In the genomic region with DNA sequence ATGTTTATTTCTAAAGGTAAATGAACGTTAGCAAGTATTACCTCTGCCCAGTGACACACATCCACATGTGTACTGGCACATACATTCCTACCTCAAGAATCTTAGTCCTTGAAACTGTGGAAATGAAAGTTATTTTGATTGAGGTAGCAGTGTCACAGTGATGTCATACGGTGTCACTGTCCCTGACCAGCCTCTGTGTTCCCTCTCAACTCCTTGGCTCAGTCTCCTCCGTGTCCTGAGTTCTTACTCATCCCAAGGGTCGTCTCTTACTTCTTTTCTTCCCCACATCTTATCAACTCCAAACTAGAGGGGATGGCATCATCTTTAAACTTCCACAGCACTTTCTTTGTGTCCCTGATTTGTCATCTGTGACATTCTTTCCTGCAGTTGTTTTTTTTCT, we compare ENCODE assay signal across 12 cellular contexts. TPM values are rescaled to one million over a fixed set of nuclear protein-coding genes. Genes with fewer than 3 reads are reported as not detected.
DNase-seq lines count a peak whose midpoint lies in the region; FAIRE-seq and TF ChIP-seq lines count a peak whose summit lies in the region.
"Had no signal": no experiment of that assay in that cellular context is flagged by ENCODE, and none has a peak within 500 bp of the region (broad histone marks: within the 10 kb centered on the region; RNA-seq: fewer than 3 reads in every experiment).

No MANE protein-coding gene starts in this region.

- H3K4me1 ChIP-seq in breast epithelium (no peaks in the 10 kb centered on the region), astrocyte (ENCODE audit: insufficient read depth, low read length) (peaks cover 43% of the 10 kb centered on the region), mesenchymal stem cell (ENCODE audit: control insufficient read depth, insufficient read depth, low read depth, low read length) (peaks cover 16% of the 10 kb centered on the region), transverse colon (peaks cover 15 to 55% (median 28%) of the 10 kb centered on the region in 4 donors), right atrium auricular region (peaks cover 0 to 57% of the 10 kb centered on the region in 2 donors)

- POLR2A ChIA-PET in MCF 10A (lab: Yijun Ruan, JAX), result no interaction called here

- H3K36me3 Mint-ChIP-seq in MCF 10A (ENCODE audit: insufficient read depth, unreplicated experiment) (no peaks in the 10 kb centered on the region), astrocyte (ENCODE audit: low read depth, unreplicated experiment) (peaks cover 4% of the 10 kb centered on the region)

- TF ChIP-seq EP300 in transverse colon (IDR thresholded peaks at IDR 0.05; ENCODE audit: low read depth), result no peak

- 77% methylated on average over 3 of the region's 4 CpGs for WGBS in mesenchymal stem cell
- 50 to 67% methylated on average over 1 to 4 of the region's 4 CpGs for WGBS in transverse colon (ENCODE audit: low coverage in 1 of 2), 2 donors

- H3K36me3 ChIP-seq in breast epithelium (no peaks in the 10 kb centered on the region), astrocyte (ENCODE audit: insufficient read depth, low read length) (no peaks in the 10 kb centered on the region), mesenchymal stem cell (ENCODE audit: control insufficient read depth in 1 of 2, insufficient read depth in 2 of 2, low read depth in 1 of 2, low read length in 2 of 2) (peaks cover 0 to 2% of the 10 kb centered on the region in 2 experiments), transverse colon (no peaks in the 10 kb centered on the region), right atrium auricular region (no peaks in the 10 kb centered on the region)
- H3K36me3 ChIP-seq: suprapubic skin had no signal

- H2BK12ac ChIP-seq in mesenchymal stem cell (ENCODE audit: low read length in 2 of 2), result no peak overlapping the region

- H3K9me3 Mint-ChIP-seq in MCF 10A (ENCODE audit: unreplicated experiment) (no peaks in the 10 kb centered on the region), astrocyte (ENCODE audit: unreplicated experiment) (peaks cover 4% of the 10 kb centered on the region)

- in situ Hi-C loops in transverse colon (cut with MboI; ENCODE audit: low pct_ligation_motif_present in 1 of 4, low pct_unique_long_range_greater_than_20kb in 1 of 4, low sequenced_read_pairs in 3 of 4), result no loop called here

- H3K4me3 ChIP-seq in breast epithelium (no peak overlapping the region), astrocyte (ENCODE audit: insufficient read depth, low read depth, low read length) (no peak overlapping the region), mesenchymal stem cell (ENCODE audit: insufficient read depth in 1 of 2, low read depth in 1 of 2, low read length in 2 of 2) (no peak overlapping the region), transverse colon (peak overlapping the region in 1 of 4 donors; percentile 88), right atrium auricular region (no peak overlapping the region)

- no peaks in the 10 kb centered on the region for H3K9me3 ChIP-seq in breast epithelium
- H3K9me3 ChIP-seq in astrocyte (ENCODE audit: insufficient read depth, low read depth, low read length), result no peaks in the 10 kb centered on the region
- H3K9me3 ChIP-seq in mesenchymal stem cell (ENCODE audit: control insufficient read depth, low read length), result no peaks in the 10 kb centered on the region
- H3K9me3 ChIP-seq in transverse colon, result no peaks in the 10 kb centered on the region
- H3K9me3 ChIP-seq in right atrium auricular region, result no peaks in the 10 kb centered on the region
- H3K9me3 ChIP-seq: suprapubic skin had no signal

- no peak for TF ChIP-seq POLR2A in breast epithelium (IDR thresholded peaks at IDR 0.05)
- no peak for TF ChIP-seq POLR2A in transverse colon (IDR thresholded peaks at IDR 0.05)

- no peak overlapping the region for H3K27ac Mint-ChIP-seq in MCF 10A (ENCODE audit: low read depth, unreplicated experiment)
- H3K27ac Mint-ChIP-seq in astrocyte (ENCODE audit: unreplicated experiment), result peak overlapping the region; percentile 0

- no peak overlapping the region for H3K14ac ChIP-seq in mesenchymal stem cell (ENCODE audit: low read length in 2 of 2)

- H4K20me1 ChIP-seq in astrocyte (ENCODE audit: insufficient read depth, low read length), result peaks cover 65% of the 10 kb centered on the region

- DNase-seq in breast epithelium (ENCODE audit: low spot score in 2 of 2) (no peak), MCF 10A (ENCODE audit: unreplicated experiment) (no peak), astrocyte (ENCODE audit: low read depth) (no peak), mesenchymal stem cell (peak; percentile 53), transverse colon (no peak), DMS 273 treated with DMSO at 0.1 percent for 48 hours (lab: John Stamatoyannopoulos, UW) (no peak), right atrium auricular region (ENCODE audit: low spot score) (no peak), NK-92 (lab: John Stamatoyannopoulos, UW; ENCODE audit: unreplicated experiment) (no peak)
- DNase-seq: foreskin fibroblast, NCI-H774 had no signal

- no peak overlapping the region for H2AK5ac ChIP-seq in mesenchymal stem cell (ENCODE audit: low read length, severe bottlenecking)

- no peak overlapping the region for H2BK120ac ChIP-seq in mesenchymal stem cell (ENCODE audit: low read depth, low read length)

- H3K27me3 Mint-ChIP-seq in MCF 10A (ENCODE audit: insufficient read depth, unreplicated experiment) (no peaks in the 10 kb centered on the region), astrocyte (ENCODE audit: low read depth, unreplicated experiment) (no peaks in the 10 kb centered on the region)

- peaks cover 13% of the 10 kb centered on the region for H3K79me1 ChIP-seq in mesenchymal stem cell (replicated peaks; ENCODE audit: low read length, poor library complexity, severe bottlenecking)

- H3K4me3 Mint-ChIP-seq in MCF 10A (ENCODE audit: unreplicated experiment) (no peak overlapping the region), astrocyte (ENCODE audit: unreplicated experiment) (no peak overlapping the region)

- H3K4me1 Mint-ChIP-seq in MCF 10A (ENCODE audit: insufficient read depth, unreplicated experiment) (peaks cover 22% of the 10 kb centered on the region), astrocyte (ENCODE audit: low read depth, unreplicated experiment) (peaks cover 36% of the 10 kb centered on the region)

- FAIRE-seq in astrocyte (lab: Jason Lieb, UNC), result no peak
- FAIRE-seq: GM12892 had no signal

- H3K23ac ChIP-seq in mesenchymal stem cell (ENCODE audit: low read length in 2 of 2), result no peak overlapping the region

- no peak for TF ChIP-seq CTCF in breast epithelium (IDR thresholded peaks at IDR 0.05)
- no peak for TF ChIP-seq CTCF in MCF 10A (IDR thresholded peaks at IDR 0.05; ENCODE audit: unreplicated experiment)
- TF ChIP-seq CTCF in astrocyte (IDR thresholded peaks at IDR 0.05; ENCODE audit: insufficient read depth, low read depth, low read length), result no peak
- no peak for TF ChIP-seq CTCF in transverse colon (IDR thresholded peaks at IDR 0.05)
- no peak for TF ChIP-seq CTCF in right atrium auricular region (IDR thresholded peaks at IDR 0.05)

- H3K27me3 ChIP-seq in breast epithelium (no peaks in the 10 kb centered on the region), astrocyte (ENCODE audit: insufficient read depth, low read length) (no peaks in the 10 kb centered on the region), mesenchymal stem cell (ENCODE audit: control insufficient read depth in 1 of 2, insufficient read depth in 1 of 2, low read length in 2 of 2) (no peaks in the 10 kb centered on the region), transverse colon (no peaks in the 10 kb centered on the region), right atrium auricular region (no peaks in the 10 kb centered on the region)
- H3K27me3 ChIP-seq: suprapubic skin had no signal

- intact Hi-C loops in breast epithelium (cut with DNase I; ENCODE audit: low total_unique reads), result no loop called here
- intact Hi-C loops in MCF 10A (cut with micrococcal nuclease), result loop anchor here (5.0 kb wide), 2 partner anchors 171 to 339 kb away; no protein-coding TSS in a partner anchor
- intact Hi-C loops in transverse colon (cut with DNase I; ENCODE audit: low total_unique reads), result loop anchor here (2.0 kb wide), 1 partner anchor 281 kb away; no protein-coding TSS in a partner anchor

- H3K4ac ChIP-seq in mesenchymal stem cell (ENCODE audit: low read depth in 1 of 2, low read length in 2 of 2), result no peak overlapping the region

- peak overlapping the region; percentile 34 for H3K4me2 ChIP-seq in astrocyte (ENCODE audit: low read length)
- no peak overlapping the region for H3K4me2 ChIP-seq in mesenchymal stem cell (ENCODE audit: low read length, poor library complexity, severe bottlenecking)

- H3K9ac ChIP-seq in astrocyte (ENCODE audit: low read length), result peak overlapping the region; percentile 11
- H3K9ac ChIP-seq in mesenchymal stem cell (ENCODE audit: low read length), result no peak overlapping the region

- no peak overlapping the region for H4K8ac ChIP-seq in mesenchymal stem cell (ENCODE audit: low read length)

- no peak overlapping the region for H3K18ac ChIP-seq in mesenchymal stem cell (ENCODE audit: low read depth in 1 of 2, low read length in 2 of 2)

- H3K79me2 ChIP-seq in astrocyte (ENCODE audit: insufficient read depth, low read length), result peaks cover 79% of the 10 kb centered on the region

- no TSS peak for BruUV-seq in MCF 10A (replicated peaks; lab: Mats Ljungman, UMichigan)

- H3K27ac ChIP-seq in breast epithelium, result peak overlapping the region; percentile 6 to 90
- H3K27ac ChIP-seq in astrocyte (ENCODE audit: low read depth, low read length), result no peak overlapping the region
- no peak overlapping the region for H3K27ac ChIP-seq in mesenchymal stem cell (ENCODE audit: low read length, poor library complexity, severe bottlenecking)
- peak overlapping the region; percentile 92 to 97 (median 94) for H3K27ac ChIP-seq in transverse colon
- no peak overlapping the region for H3K27ac ChIP-seq in right atrium auricular region
- H3K27ac ChIP-seq: suprapubic skin had no signal

- H2BK15ac ChIP-seq in mesenchymal stem cell (ENCODE audit: low read depth, poor library complexity, severe bottlenecking), result no peak overlapping the region

- no peak overlapping the region for H2AFZ ChIP-seq in astrocyte (ENCODE audit: low read depth, low read length)
- H2AFZ ChIP-seq in mesenchymal stem cell (ENCODE audit: low read depth, low read length), result no peak overlapping the region

- H4K91ac ChIP-seq in mesenchymal stem cell (ENCODE audit: low read length), result no peak overlapping the region

- H2BK5ac ChIP-seq in mesenchymal stem cell (ENCODE audit: low read depth, low read length, poor library complexity, severe bottlenecking), result no peak overlapping the region

- CTCF ChIA-PET in MCF 10A (lab: Yijun Ruan, JAX), result interaction anchor here (0.6 to 1.7 kb wide), 6 partner anchors 8 to 357 kb away, joined by 3 to 6 read pairs (median 4); no protein-coding TSS in a partner anchor

RNA-seq across cellular contexts. Expression of a gene that starts 3.3 kb away (rescaled TPM):
- 10 to 100 TPM; 42.0 to 54.3 (median 46.9) TPM for total RNA-seq in breast epithelium
- total RNA-seq in MCF 10A (2022), result 35.3 and 36.5 TPM in 2 replicates
- 61.6 and 62.9 TPM in 2 replicates for total RNA-seq in astrocyte
- polyA plus RNA-seq in mesenchymal stem cell (2013, experiment 1 of 2), result 67.1 TPM
- polyA plus RNA-seq in mesenchymal stem cell (2013, experiment 2 of 2), result 65.5 TPM
- 10 to 100 TPM; 42.2 to 74.1 (median 59.9) TPM for total RNA-seq in transverse colon
- 10 to 100 TPM; 31.7 to 39.3 TPM for total RNA-seq in right atrium auricular region

Comparison
In these comparisons a context has a peak if more than half of its experiments do, and no peak if none do; other contexts are left out.
1. H3K27ac ChIP-seq: peak in breast epithelium (2 of 2) and transverse colon (4 of 4); none in astrocyte (single experiment), mesenchymal stem cell (single experiment) and right atrium auricular region (0 of 2).